2 cellular contexts compared by ENCODE assay signal in genomic region chr17:65558683-65559311, GRCh38.
TF ChIP-seq lines count a peak whose summit lies in the region.

No MANE protein-coding gene starts in this region.

TF ChIP-seq in SK-N-SH, 30 proteins besides CTCF, POLR2A, EP300 and RAD21 (continued from another document):
- TF ChIP-seq, protein P1, sequence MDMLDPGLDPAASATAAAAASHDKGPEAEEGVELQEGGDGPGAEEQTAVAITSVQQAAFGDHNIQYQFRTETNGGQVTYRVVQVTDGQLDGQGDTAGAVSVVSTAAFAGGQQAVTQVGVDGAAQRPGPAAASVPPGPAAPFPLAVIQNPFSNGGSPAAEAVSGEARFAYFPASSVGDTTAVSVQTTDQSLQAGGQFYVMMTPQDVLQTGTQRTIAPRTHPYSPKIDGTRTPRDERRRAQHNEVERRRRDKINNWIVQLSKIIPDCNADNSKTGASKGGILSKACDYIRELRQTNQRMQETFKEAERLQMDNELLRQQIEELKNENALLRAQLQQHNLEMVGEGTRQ (IDR thresholded peaks at IDR 0.05; ENCODE audit: borderline replicate concordance, low read depth, low read length), result no peak
- TF ChIP-seq SMC3 (IDR thresholded peaks at IDR 0.05; ENCODE audit: low read depth, low read length), result no peak
- TF ChIP-seq TEAD4 (IDR thresholded peaks at IDR 0.05; ENCODE audit: borderline replicate concordance, insufficient read depth), result no peak

TF ChIP-seq in SK-N-SH treated with all-trans-retinoic acid at 6 μM for 48 hours, 23 proteins besides CTCF, POLR2A, EP300 and RAD21 (continued from another document):
- TF ChIP-seq PATZ1 (CRISPR knock-in tag; IDR thresholded peaks at IDR 0.05; ENCODE audit: borderline replicate concordance) (no peak), RARB (CRISPR knock-in tag; IDR thresholded peaks at IDR 0.05) (no peak)
TF ChIP-seq in SK-N-SH treated with all-trans-retinoic acid at 6 μM for 48 hours: peak in this region for 0.
